13 cellular contexts compared by ENCODE assay signal in genomic region chr5:40653221-40654022, GRCh38. TPM values are rescaled to one million over a fixed set of nuclear protein-coding genes. Genes with fewer than 3 reads are reported as not detected.
DNase-seq lines count a peak whose midpoint lies in the region; ATAC-seq and FAIRE-seq lines count a peak whose summit lies in the region.
"Had no signal": no experiment of that assay in that cellular context is flagged by ENCODE, and none has a peak within 500 bp of the region (broad histone marks: within the 10 kb centered on the region; RNA-seq: fewer than 3 reads in every experiment).

No MANE protein-coding gene starts in this region.

- POLR2A ChIA-PET in T-cell (lab: Charles Lee) = interaction anchor here (0.6 to 1.6 kb wide), 16 partner anchors 16 to 880 kb away, joined by 3 to 10 read pairs (median 5); no protein-coding TSS in a partner anchor

- H3K4me3 Mint-ChIP-seq in activated naive CD4-positive, alpha-beta T cell treated with anti-CD3 and anti-CD28 coated beads, Interleukin-2, amount 50 U/mL, for 24 hours = peak overlapping the region; percentile 84
- H3K4me3 Mint-ChIP-seq in T-cell = peak overlapping the region; percentile 64 to 85 (median 75)
- peak overlapping the region; percentile 49 to 73 for H3K4me3 Mint-ChIP-seq in effector memory CD8-positive, alpha-beta T cell
- H3K4me3 Mint-ChIP-seq: GM23338 had no signal

- no peaks in the 10 kb centered on the region for H3K27me3 Mint-ChIP-seq in activated naive CD4-positive, alpha-beta T cell treated with anti-CD3 and anti-CD28 coated beads, Interleukin-2, amount 50 U/mL, for 24 hours
- H3K27me3 Mint-ChIP-seq in T-cell = no peaks in the 10 kb centered on the region
- H3K27me3 Mint-ChIP-seq in effector memory CD8-positive, alpha-beta T cell = no peaks in the 10 kb centered on the region

- H3K27ac Mint-ChIP-seq in activated naive CD4-positive, alpha-beta T cell treated with anti-CD3 and anti-CD28 coated beads, Interleukin-2, amount 50 U/mL, for 24 hours = peak overlapping the region; percentile 91
- peak overlapping the region; percentile 96 to 99 for H3K27ac Mint-ChIP-seq in T-cell
- peak overlapping the region; percentile 53 to 93 for H3K27ac Mint-ChIP-seq in effector memory CD8-positive, alpha-beta T cell
- H3K27ac Mint-ChIP-seq: GM23338 had no signal

- CTCF ChIA-PET in T-cell (lab: Charles Lee) = interaction anchor here (0.5 to 2.0 kb wide), 15 partner anchors 22 to 1527 kb away, joined by 3 to 8 read pairs (median 3); no protein-coding TSS in a partner anchor

- peak; percentile 52 for FAIRE-seq in urothelium cell line (lab: Jason Lieb, UNC)

- H3K4me1 Mint-ChIP-seq in activated naive CD4-positive, alpha-beta T cell treated with anti-CD3 and anti-CD28 coated beads, Interleukin-2, amount 50 U/mL, for 24 hours = peaks cover 81% of the 10 kb centered on the region
- peaks cover 71 to 83% (median 74%) of the 10 kb centered on the region in 3 donors for H3K4me1 Mint-ChIP-seq in T-cell
- H3K4me1 Mint-ChIP-seq in effector memory CD8-positive, alpha-beta T cell (ENCODE audit: low read depth in 2 of 2) = peaks cover 39 to 46% of the 10 kb centered on the region in 2 donors
- H3K4me1 Mint-ChIP-seq: GM23338 had no signal

- no peak for DNase-seq in activated naive CD4-positive, alpha-beta T cell treated with anti-CD3 and anti-CD28 coated beads, Interleukin-2, amount 50 U/mL, for 16 hours
- DNase-seq in T-cell (peak in 12 of 34 experiments; percentile 5 to 46 (median 24)), urothelium cell line (ENCODE audit: low spot score) (no peak), left colon (no peak), iPS-NIHi11 (ENCODE audit: low spot score) (no peak)
- no peak for DNase-seq in effector memory CD8-positive, alpha-beta T cell
- DNase-seq: activated CD8-positive, alpha-beta memory T cell treated with anti-CD3 and anti-CD28 coated beads, Interleukin-2, amount 50 U/mL, for 4 hours; body of pancreas; effector CD4-positive, alpha-beta T cell; trophoblast cell had no signal

- H3K36me3 Mint-ChIP-seq in activated naive CD4-positive, alpha-beta T cell treated with anti-CD3 and anti-CD28 coated beads, Interleukin-2, amount 50 U/mL, for 24 hours = no peaks in the 10 kb centered on the region
- H3K36me3 Mint-ChIP-seq in T-cell = no peaks in the 10 kb centered on the region
- H3K36me3 Mint-ChIP-seq in effector memory CD8-positive, alpha-beta T cell (ENCODE audit: insufficient read depth) = no peaks in the 10 kb centered on the region

- intact Hi-C loops in left colon (cut with DNase I, micrococcal nuclease) = no loop called here

- ATAC-seq in T-cell (replicated peaks in 1 of 4) (peak; percentile 32 to 84 (median 53)), left colon (no peak), GM19397 (IDR thresholded peaks at IDR 0.05; ENCODE audit: unreplicated experiment) (no peak)
- ATAC-seq in effector memory CD8-positive, alpha-beta T cell (replicated peaks) = peak; percentile 67
- ATAC-seq: body of pancreas, GM23338 had no signal

- H3K9me3 Mint-ChIP-seq in activated naive CD4-positive, alpha-beta T cell treated with anti-CD3 and anti-CD28 coated beads, Interleukin-2, amount 50 U/mL, for 24 hours = no peaks in the 10 kb centered on the region
- H3K9me3 Mint-ChIP-seq in T-cell = no peaks in the 10 kb centered on the region
- H3K9me3 Mint-ChIP-seq in effector memory CD8-positive, alpha-beta T cell = no peaks in the 10 kb centered on the region
- H3K9me3 Mint-ChIP-seq: GM23338 had no signal

RNA-seq across cellular contexts. Expression of gene PTGER4, which starts 26.3 kb away (rescaled TPM):
- 100 to 1,000 TPM in 2 of 5 donors, 10 to 100 TPM in 3; 51.3 to 421 (median 57.3) TPM for total RNA-seq in T-cell
- total RNA-seq in left colon = 10 to 100 TPM; 56.7 to 58.2 TPM

Comparison
In these comparisons a context has a peak if more than half of its experiments do, and no peak if none do; other contexts are left out.
1. ATAC-seq: peak in T-cell (4 of 4) and effector memory CD8-positive, alpha-beta T cell (single experiment); none in left colon (single experiment) and GM19397 (single experiment).
2. Peak in every context shown above with its lines, with median percentiles within 50 percentile points of each other: H3K27ac Mint-ChIP-seq and H3K4me3 Mint-ChIP-seq.